In genomic region chr17:80219013-80219776, GRCh38 we compare ENCODE assay signal across 8 cellular contexts. TPM values are rescaled to one million over a fixed set of nuclear protein-coding genes. Genes with fewer than 3 reads are reported as not detected.
DNase-seq lines count a peak whose midpoint lies in the region; ATAC-seq and TF ChIP-seq lines count a peak whose summit lies in the region.

No MANE protein-coding gene starts in this region.

- peak overlapping the region; percentile 84 for H3K4me3 Mint-ChIP-seq in activated CD4-positive, alpha-beta T cell treated with anti-CD3 and anti-CD28 coated beads, Interleukin-2, amount 10 ng/mL, durations not matched to agents 7 days and 5 days

- intact Hi-C loops in lower lobe of right lung (cut with DNase I), result no loop called here

- DNase-seq in GM10266 (ENCODE audit: extremely low spot score) (peak; percentile 90), NCI-H345 treated with DMSO at 0.1 percent for 48 hours (lab: John Stamatoyannopoulos, UW; ENCODE audit: unreplicated experiment) (peak; percentile 45), dermis blood vessel endothelial cell (peak; percentile 62), lower lobe of right lung (peak; percentile 89)
- DNase-seq in activated CD4-positive, alpha-beta T cell treated with anti-CD3 and anti-CD28 coated beads, Interleukin-2, amount 10 ng/mL, durations not matched to agents 7 days and 5 days, result peak; percentile 88
- DNase-seq in stimulated activated CD8-positive, alpha-beta memory T cell treated with anti-CD3 and anti-CD28 coated beads, Interleukin-12 subunit alpha, Interleukin-12 subunit beta, amount 100 ng/mL, for 1 hour (ENCODE audit: low read depth), result peak; percentile 94

- H3K9me3 Mint-ChIP-seq in activated CD4-positive, alpha-beta T cell treated with anti-CD3 and anti-CD28 coated beads, Interleukin-2, amount 10 ng/mL, durations not matched to agents 7 days and 5 days, result no peaks in the 10 kb centered on the region

- ATAC-seq in HG02973 (IDR thresholded peaks at IDR 0.05; ENCODE audit: unreplicated experiment), result peak; percentile 57
- ATAC-seq in lower lobe of right lung, result peak; percentile 80 to 82
- no peak for ATAC-seq in GM19452 (IDR thresholded peaks at IDR 0.05; ENCODE audit: unreplicated experiment)

- H3K27me3 Mint-ChIP-seq in activated CD4-positive, alpha-beta T cell treated with anti-CD3 and anti-CD28 coated beads, Interleukin-2, amount 10 ng/mL, durations not matched to agents 7 days and 5 days, result no peaks in the 10 kb centered on the region

- H3K27ac ChIP-seq in lower lobe of right lung, result peak overlapping the region; percentile 90

- POLR2A ChIA-PET in activated CD4-positive, alpha-beta T cell treated with anti-CD3 and anti-CD28 coated beads, Interleukin-2, amount 10 ng/mL, durations not matched to agents 7 days and 5 days (lab: Charles Lee), result no interaction called here

- H3K4me1 ChIP-seq in lower lobe of right lung, result peaks cover 28% of the 10 kb centered on the region

- no peaks in the 10 kb centered on the region for H3K9me3 ChIP-seq in lower lobe of right lung

- peak overlapping the region; percentile 96 for H3K4me3 ChIP-seq in lower lobe of right lung

- H3K4me1 Mint-ChIP-seq in activated CD4-positive, alpha-beta T cell treated with anti-CD3 and anti-CD28 coated beads, Interleukin-2, amount 10 ng/mL, durations not matched to agents 7 days and 5 days, result peaks cover 23% of the 10 kb centered on the region

- no peaks in the 10 kb centered on the region for H3K27me3 ChIP-seq in lower lobe of right lung (ENCODE audit: low read depth)

- CTCF ChIA-PET in activated CD4-positive, alpha-beta T cell treated with anti-CD3 and anti-CD28 coated beads, Interleukin-2, amount 10 ng/mL, durations not matched to agents 7 days and 5 days (lab: Charles Lee), result interaction anchor here (1.0 to 1.8 kb wide), 5 partner anchors 9 to 71 kb away, joined by 3 to 4 read pairs (median 3); no protein-coding TSS in a partner anchor

- peak overlapping the region; percentile 83 for H3K27ac Mint-ChIP-seq in activated CD4-positive, alpha-beta T cell treated with anti-CD3 and anti-CD28 coated beads, Interleukin-2, amount 10 ng/mL, durations not matched to agents 7 days and 5 days

- H3K36me3 ChIP-seq in lower lobe of right lung, result peaks cover 31% of the 10 kb centered on the region

- H3K36me3 Mint-ChIP-seq in activated CD4-positive, alpha-beta T cell treated with anti-CD3 and anti-CD28 coated beads, Interleukin-2, amount 10 ng/mL, durations not matched to agents 7 days and 5 days (ENCODE audit: low read depth), result peaks cover 8% of the 10 kb centered on the region

- TF ChIP-seq CTCF in GM10266 (IDR thresholded peaks at IDR 0.05; ENCODE audit: control insufficient read depth, insufficient read depth, low read depth, missing control alignments) (no peak), lower lobe of right lung (IDR thresholded peaks at IDR 0.05) (no peak)

RNA-seq across cellular contexts. Expression of gene SGSH, which starts 0.9 kb away (rescaled TPM):
- total RNA-seq in activated CD4-positive, alpha-beta T cell treated with anti-CD3 and anti-CD28 coated beads, Interleukin-2, amount 10 ng/mL, durations not matched to agents 7 days and 5 days, result 10 to 100 TPM; 31.5 to 34.3 TPM
- total RNA-seq in dermis blood vessel endothelial cell (14.3 and 20.3 TPM in 2 replicates), lower lobe of right lung (57.8 TPM)

RNA-seq across cellular contexts. Expression of gene SLC26A11, which starts 1.0 kb away (rescaled TPM):
- 1 to 10 TPM; 5.9 to 6.1 TPM for total RNA-seq in activated CD4-positive, alpha-beta T cell treated with anti-CD3 and anti-CD28 coated beads, Interleukin-2, amount 10 ng/mL, durations not matched to agents 7 days and 5 days
- 13.3 and 14.8 TPM in 2 replicates for total RNA-seq in dermis blood vessel endothelial cell
- 42.4 TPM for total RNA-seq in lower lobe of right lung

RNA-seq across cellular contexts. Expression of gene RNF213, which starts 41.5 kb away (rescaled TPM):
- total RNA-seq in activated CD4-positive, alpha-beta T cell treated with anti-CD3 and anti-CD28 coated beads, Interleukin-2, amount 10 ng/mL, durations not matched to agents 7 days and 5 days, result 100 to 1,000 TPM; 579 to 602 TPM
- total RNA-seq in dermis blood vessel endothelial cell (111 and 162 TPM in 2 replicates), lower lobe of right lung (300 TPM)

RNA-seq across cellular contexts. Expression of gene CARD14, which starts 49.4 kb away (rescaled TPM):
- total RNA-seq in activated CD4-positive, alpha-beta T cell treated with anti-CD3 and anti-CD28 coated beads, Interleukin-2, amount 10 ng/mL, durations not matched to agents 7 days and 5 days, result not detected
- total RNA-seq in dermis blood vessel endothelial cell, result 0.34 and 1.1 TPM in 2 replicates
- 0.50 TPM for total RNA-seq in lower lobe of right lung
